ENCODE assay signal across 1 cellular context in the genomic region with DNA sequence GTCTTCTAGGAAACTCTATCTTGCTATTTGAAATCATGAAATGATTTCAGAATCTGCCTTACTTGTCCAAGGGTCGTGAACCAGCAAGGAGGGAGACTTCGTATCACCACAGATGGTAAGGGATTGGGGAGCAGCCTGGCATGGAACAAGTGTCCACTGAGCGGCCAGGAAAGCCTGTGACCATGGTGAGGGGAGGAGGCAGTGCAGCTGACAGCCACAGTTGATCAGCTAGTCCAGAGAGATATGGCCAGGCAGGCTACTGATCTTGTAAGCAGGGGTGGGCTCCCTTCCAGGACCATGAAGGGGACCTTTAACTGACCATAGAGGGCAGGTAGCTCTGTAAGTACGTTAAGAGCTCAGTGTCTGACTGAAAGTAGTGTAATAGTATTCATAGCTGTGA.
TF ChIP-seq lines count a peak whose summit lies in the region.

No MANE protein-coding gene starts in this region.

TF ChIP-seq in WTC11, 78 proteins besides CTCF, POLR2A, EP300 and RAD21 (continued from another document):
- TF ChIP-seq, protein P1, sequence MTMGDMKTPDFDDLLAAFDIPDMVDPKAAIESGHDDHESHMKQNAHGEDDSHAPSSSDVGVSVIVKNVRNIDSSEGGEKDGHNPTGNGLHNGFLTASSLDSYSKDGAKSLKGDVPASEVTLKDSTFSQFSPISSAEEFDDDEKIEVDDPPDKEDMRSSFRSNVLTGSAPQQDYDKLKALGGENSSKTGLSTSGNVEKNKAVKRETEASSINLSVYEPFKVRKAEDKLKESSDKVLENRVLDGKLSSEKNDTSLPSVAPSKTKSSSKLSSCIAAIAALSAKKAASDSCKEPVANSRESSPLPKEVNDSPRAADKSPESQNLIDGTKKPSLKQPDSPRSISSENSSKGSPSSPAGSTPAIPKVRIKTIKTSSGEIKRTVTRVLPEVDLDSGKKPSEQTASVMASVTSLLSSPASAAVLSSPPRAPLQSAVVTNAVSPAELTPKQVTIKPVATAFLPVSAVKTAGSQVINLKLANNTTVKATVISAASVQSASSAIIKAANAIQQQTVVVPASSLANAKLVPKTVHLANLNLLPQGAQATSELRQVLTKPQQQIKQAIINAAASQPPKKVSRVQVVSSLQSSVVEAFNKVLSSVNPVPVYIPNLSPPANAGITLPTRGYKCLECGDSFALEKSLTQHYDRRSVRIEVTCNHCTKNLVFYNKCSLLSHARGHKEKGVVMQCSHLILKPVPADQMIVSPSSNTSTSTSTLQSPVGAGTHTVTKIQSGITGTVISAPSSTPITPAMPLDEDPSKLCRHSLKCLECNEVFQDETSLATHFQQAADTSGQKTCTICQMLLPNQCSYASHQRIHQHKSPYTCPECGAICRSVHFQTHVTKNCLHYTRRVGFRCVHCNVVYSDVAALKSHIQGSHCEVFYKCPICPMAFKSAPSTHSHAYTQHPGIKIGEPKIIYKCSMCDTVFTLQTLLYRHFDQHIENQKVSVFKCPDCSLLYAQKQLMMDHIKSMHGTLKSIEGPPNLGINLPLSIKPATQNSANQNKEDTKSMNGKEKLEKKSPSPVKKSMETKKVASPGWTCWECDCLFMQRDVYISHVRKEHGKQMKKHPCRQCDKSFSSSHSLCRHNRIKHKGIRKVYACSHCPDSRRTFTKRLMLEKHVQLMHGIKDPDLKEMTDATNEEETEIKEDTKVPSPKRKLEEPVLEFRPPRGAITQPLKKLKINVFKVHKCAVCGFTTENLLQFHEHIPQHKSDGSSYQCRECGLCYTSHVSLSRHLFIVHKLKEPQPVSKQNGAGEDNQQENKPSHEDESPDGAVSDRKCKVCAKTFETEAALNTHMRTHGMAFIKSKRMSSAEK (CRISPR knock-in tag; IDR thresholded peaks at IDR 0.05; ENCODE audit: borderline replicate concordance), result no peak
- TF ChIP-seq, protein P2, sequence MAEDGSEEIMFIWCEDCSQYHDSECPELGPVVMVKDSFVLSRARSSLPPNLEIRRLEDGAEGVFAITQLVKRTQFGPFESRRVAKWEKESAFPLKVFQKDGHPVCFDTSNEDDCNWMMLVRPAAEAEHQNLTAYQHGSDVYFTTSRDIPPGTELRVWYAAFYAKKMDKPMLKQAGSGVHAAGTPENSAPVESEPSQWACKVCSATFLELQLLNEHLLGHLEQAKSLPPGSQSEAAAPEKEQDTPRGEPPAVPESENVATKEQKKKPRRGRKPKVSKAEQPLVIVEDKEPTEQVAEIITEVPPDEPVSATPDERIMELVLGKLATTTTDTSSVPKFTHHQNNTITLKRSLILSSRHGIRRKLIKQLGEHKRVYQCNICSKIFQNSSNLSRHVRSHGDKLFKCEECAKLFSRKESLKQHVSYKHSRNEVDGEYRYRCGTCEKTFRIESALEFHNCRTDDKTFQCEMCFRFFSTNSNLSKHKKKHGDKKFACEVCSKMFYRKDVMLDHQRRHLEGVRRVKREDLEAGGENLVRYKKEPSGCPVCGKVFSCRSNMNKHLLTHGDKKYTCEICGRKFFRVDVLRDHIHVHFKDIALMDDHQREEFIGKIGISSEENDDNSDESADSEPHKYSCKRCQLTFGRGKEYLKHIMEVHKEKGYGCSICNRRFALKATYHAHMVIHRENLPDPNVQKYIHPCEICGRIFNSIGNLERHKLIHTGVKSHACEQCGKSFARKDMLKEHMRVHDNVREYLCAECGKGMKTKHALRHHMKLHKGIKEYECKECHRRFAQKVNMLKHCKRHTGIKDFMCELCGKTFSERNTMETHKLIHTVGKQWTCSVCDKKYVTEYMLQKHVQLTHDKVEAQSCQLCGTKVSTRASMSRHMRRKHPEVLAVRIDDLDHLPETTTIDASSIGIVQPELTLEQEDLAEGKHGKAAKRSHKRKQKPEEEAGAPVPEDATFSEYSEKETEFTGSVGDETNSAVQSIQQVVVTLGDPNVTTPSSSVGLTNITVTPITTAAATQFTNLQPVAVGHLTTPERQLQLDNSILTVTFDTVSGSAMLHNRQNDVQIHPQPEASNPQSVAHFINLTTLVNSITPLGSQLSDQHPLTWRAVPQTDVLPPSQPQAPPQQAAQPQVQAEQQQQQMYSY (CRISPR knock-in tag; IDR thresholded peaks at IDR 0.05), result no peak
- no peak for TF ChIP-seq PRRX2 (CRISPR knock-in tag; IDR thresholded peaks at IDR 0.05)
- TF ChIP-seq NFYB (CRISPR knock-in tag; conservative IDR thresholded peaks at IDR 0.05; ENCODE audit: low read depth), result no peak
- TF ChIP-seq ELF4 (CRISPR knock-in tag; IDR thresholded peaks at IDR 0.05; ENCODE audit: low read depth), result no peak
- no peak for TF ChIP-seq FOXP1 (CRISPR knock-in tag; IDR thresholded peaks at IDR 0.05; ENCODE audit: borderline replicate concordance)
